8 cellular contexts compared by ENCODE assay signal in genomic region chr17:36486204-36487194, GRCh38. TPM values are rescaled to one million over a fixed set of nuclear protein-coding genes. Genes with fewer than 3 reads are reported as not detected.
A peak's percentile ranks its signal among the peaks of the same experiment; 100 is the strongest.
DNase-seq lines count a peak whose midpoint lies in the region; ATAC-seq and TF ChIP-seq lines count a peak whose summit lies in the region.

Gene ZNHIT3 (plus strand): TSS chr17:36486681. CDS start chr17:36486700, 19 bp downstream.

- no peaks in the 10 kb centered on the region for H3K9me3 ChIP-seq in PC-9 (ENCODE audit: insufficient read depth, low read depth)
- no peaks in the 10 kb centered on the region for H3K9me3 ChIP-seq in esophagus (ENCODE audit: control insufficient read depth in 2 of 2, insufficient read depth in 1 of 2, low read depth in 1 of 2, low read length in 1 of 2)
- no peaks in the 10 kb centered on the region for H3K9me3 ChIP-seq in mucosa of stomach (ENCODE audit: control insufficient read depth, low read length)

- H3K9ac ChIP-seq in mucosa of stomach (ENCODE audit: low read length): peak within 1 kb of the TSS; percentile 77

- peak within 1 kb of the TSS; percentile 95 for H2AFZ ChIP-seq in PC-9

- BruUV-seq in PC-9 (replicated peaks; lab: Mats Ljungman, UMichigan): no TSS peak

- peaks cover 6% of the 10 kb centered on the region; the same call in 1 of the 2 replicates for H3K4me1 ChIP-seq in PC-9 (replicated peaks; ENCODE audit: insufficient read depth)
- H3K4me1 ChIP-seq in esophagus (ENCODE audit: control insufficient read depth in 2 of 2, insufficient read depth in 2 of 2, low read length in 1 of 2): peaks cover 7 to 25% of the 10 kb centered on the region in 2 donors
- H3K4me1 ChIP-seq in mucosa of stomach (ENCODE audit: control insufficient read depth, insufficient read depth, low read length): peaks cover 17% of the 10 kb centered on the region

- ATAC-seq in GM21723 (IDR thresholded peaks at IDR 0.05; ENCODE audit: unreplicated experiment): peak; percentile 91

- H3K27ac ChIP-seq in PC-9: 0 out of 2 replicates have a peak within 1 kb of the TSS, but pooled peaks have one; percentile 7
- peak within 1 kb of the TSS; percentile 66 to 89 for H3K27ac ChIP-seq in esophagus (ENCODE audit: low read depth in 2 of 2, low read length in 1 of 2)

- TF ChIP-seq CTCF in PC-9 (conservative IDR thresholded peaks at IDR 0.05): no peak

- H3K27me3 ChIP-seq in PC-9 (ENCODE audit: insufficient read depth, low read depth) (peaks cover 9% of the 10 kb centered on the region; the same call in 1 of the 2 replicates), esophagus (ENCODE audit: control insufficient read depth in 1 of 2, insufficient read depth in 2 of 2, low read length in 2 of 2) (peaks cover 0 to 4% of the 10 kb centered on the region in 2 donors), mucosa of stomach (ENCODE audit: control insufficient read depth, insufficient read depth, low read length) (peaks cover 9% of the 10 kb centered on the region)

- peaks cover 38% of the 10 kb centered on the region for H3K79me2 ChIP-seq in PC-9 (ENCODE audit: low read depth)

- peak within 1 kb of the TSS; percentile 83 for H3K4me2 ChIP-seq in PC-9

- intact Hi-C loops in PC-9 (cut with micrococcal nuclease; ENCODE audit: unreplicated experiment): loop anchor here (2.0 kb wide), 1 partner anchor 48 kb away; the partner anchor contains the start of genes MYO19 and PIGW

- H3K36me3 ChIP-seq in PC-9 (ENCODE audit: low read depth): peaks cover 4% of the 10 kb centered on the region; the same call in 1 of the 2 replicates
- H3K36me3 ChIP-seq in esophagus (ENCODE audit: control insufficient read depth in 2 of 2, insufficient read depth in 2 of 2, low read length in 1 of 2): no peaks in the 10 kb centered on the region
- no peaks in the 10 kb centered on the region for H3K36me3 ChIP-seq in mucosa of stomach (ENCODE audit: control insufficient read depth, insufficient read depth, low read length)

- H3K4me3 ChIP-seq in PC-9 (peak within 1 kb of the TSS; percentile 69), esophagus (ENCODE audit: low read depth in 1 of 2, low read length in 2 of 2) (peak within 1 kb of the TSS; percentile 98 to 99), mucosa of stomach (ENCODE audit: low read length) (peak within 1 kb of the TSS; percentile 57)

- DNase-seq in DMS153 treated with DMSO at 0.1 percent for 48 hours (lab: John Stamatoyannopoulos, UW; ENCODE audit: unreplicated experiment): peak; percentile 91
- peak; percentile 94 for DNase-seq in KBM-7
- DNase-seq in PC-9: peak; percentile 83 to 86
- peak; percentile 85 for DNase-seq in activated T-cell treated with anti-CD3 and anti-CD28 coated beads, Interleukin-2, amount 50 U/mL, for 1 hour
- DNase-seq in stimulated activated CD8-positive, alpha-beta memory T cell treated with anti-CD3 and anti-CD28 coated beads, Interleukin-4, amount 100 ng/mL, for 48 hours: peak; percentile 93

- no peaks in the 10 kb centered on the region for H3F3A ChIP-seq in PC-9 (ENCODE audit: insufficient read depth, low read depth)

- H3K9me2 ChIP-seq in PC-9 (ENCODE audit: insufficient read depth): no peaks in the 10 kb centered on the region

- in situ Hi-C loops in KBM-7 (cut with MboI; ENCODE audit: low pct_unique_long_range_greater_than_20kb, low sequenced_read_pairs): no loop called here

- 1% methylated on average over 72 to 73 of the region's 73 CpGs for WGBS in esophagus, 2 donors

- peaks cover 13% of the 10 kb centered on the region for H4K20me1 ChIP-seq in PC-9 (ENCODE audit: insufficient read depth)

- POLR2A ChIA-PET in PC-9 (lab: Charles Lee; ENCODE audit: unreplicated experiment): interaction anchor here (0.6 to 0.7 kb wide), 3 partner anchors 115 to 1016 kb away, joined by 3 to 4 read pairs (median 3); no protein-coding TSS in a partner anchor

- CTCF ChIA-PET in PC-9 (lab: Charles Lee): no interaction called here

RNA-seq across cellular contexts. Expression of gene ZNHIT3, which starts in this region (rescaled TPM):
- total RNA-seq in PC-9 (2021): 32.1 and 35.5 TPM in 2 replicates
- 10 to 100 TPM; 14.7 to 37.0 TPM for polyA plus RNA-seq in esophagus

Comparison
In these comparisons a context has a peak if more than half of its experiments do, and no peak if none do; other contexts are left out.
1. Peak in every context shown above with its lines: DNase-seq, ATAC-seq, H3K4me3 ChIP-seq and H3K27ac ChIP-seq.